7 cellular contexts compared by ENCODE assay signal in the genomic region with DNA sequence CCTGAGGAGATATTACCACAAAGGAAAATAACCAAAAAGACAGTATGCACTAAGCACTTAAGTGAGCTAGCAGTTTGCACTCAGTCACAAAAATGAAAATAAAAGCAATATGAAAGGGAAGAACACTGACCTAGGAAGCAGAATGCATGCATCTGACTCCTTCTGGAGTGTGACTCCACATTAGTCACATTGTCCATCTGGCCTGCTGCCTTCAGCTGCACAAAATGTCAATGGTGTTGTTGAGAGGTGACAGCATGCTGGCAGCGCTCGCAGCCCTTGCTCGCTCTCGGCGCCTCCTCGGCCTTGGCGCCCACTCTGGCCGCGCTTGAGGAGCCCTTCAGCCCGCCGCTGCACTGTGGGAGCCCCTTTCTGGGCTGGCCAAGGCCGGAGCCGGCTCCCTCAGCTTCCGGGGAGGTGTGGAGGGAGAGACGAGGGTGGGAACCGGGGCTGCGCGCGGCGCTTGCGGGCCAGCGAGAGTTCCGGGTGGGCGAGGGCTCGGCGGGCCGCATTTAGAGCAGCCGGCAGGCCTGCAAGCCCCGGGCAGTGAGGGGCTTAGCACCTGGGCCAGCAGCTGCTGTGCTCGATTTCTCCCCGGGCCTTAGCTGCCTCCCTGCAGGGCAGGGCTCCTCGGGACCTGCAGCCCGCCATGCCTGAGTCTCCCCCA.
DNase-seq lines count a peak whose midpoint lies in the region; ATAC-seq and TF ChIP-seq lines count a peak whose summit lies in the region.
"Not testable (repeated sequence)": the region's sequence is repeated elsewhere in the genome, so short reads cannot be mapped to it uniquely, and the experiment has no call there.

No MANE protein-coding gene starts in this region.

- not testable (repeated sequence) for H3K79me2 ChIP-seq in SK-N-SH (ENCODE audit: insufficient read depth)

- H3K4me1 ChIP-seq in RWPE2 (ENCODE audit: insufficient read depth, poor library complexity, severe bottlenecking); SK-N-SH (ENCODE audit: control insufficient read depth in 1 of 2, insufficient read depth in 2 of 2, low read depth in 1 of 2, low read length in 1 of 2); prostate gland (replicated peaks): not testable (repeated sequence)

- intact Hi-C loops in Right ventricle myocardium inferior (cut with DNase I); left cardiac atrium (cut with DNase I); prostate gland (cut with DNase I): not testable (repeated sequence)

- WGBS in SK-N-SH (ENCODE audit: low lambda C conversion rate) = 2% methylated on average over 26 of the region's 33 CpGs
- 50% methylated on average over 26 of the region's 33 CpGs for WGBS in prostate gland

- CTCF ChIA-PET in SK-N-SH (lab: Yijun Ruan, JAX) = interaction anchor here (1.7 kb wide), 1 partner anchor 24 kb away, joined by 11 read pairs; no protein-coding TSS in a partner anchor

- not testable (repeated sequence) for H3K4me3 ChIP-seq in MG63
- peak overlapping the region; percentile 13 for H3K4me3 ChIP-seq in RWPE2 (ENCODE audit: severe bottlenecking)
- peak overlapping the region in 1 of 2 experiments; percentile 26; a peak in 1 of 4 replicates for H3K4me3 ChIP-seq in SK-N-SH (ENCODE audit: low read depth in 2 of 2, low read length in 1 of 2)
- peak overlapping the region; percentile 1 to 21 for H3K4me3 ChIP-seq in prostate gland

- H3K27me3 ChIP-seq in MG63; RWPE2 (ENCODE audit: insufficient read depth, poor library complexity, severe bottlenecking); SK-N-SH (ENCODE audit: insufficient read depth); prostate gland (replicated peaks; ENCODE audit: insufficient read depth): not testable (repeated sequence)

- H3K9me3 ChIP-seq in MG63; RWPE2 (ENCODE audit: severe bottlenecking); SK-N-SH; prostate gland: not testable (repeated sequence)

- DNase-seq in DMS53 treated with DMSO at 0.1 percent for 48 hours (lab: John Stamatoyannopoulos, UW; ENCODE audit: unreplicated experiment) = peak; percentile 50
- DNase-seq in MG63 = peak; percentile 25
- DNase-seq in RWPE2 (ENCODE audit: low spot score); Right ventricle myocardium inferior (ENCODE audit: missing footprints); left cardiac atrium; prostate gland (ENCODE audit: low spot score): not testable (repeated sequence)
- peak; percentile 34 for DNase-seq in SK-N-SH

- TF ChIP-seq EP300 in SK-N-SH (IDR thresholded peaks at IDR 0.05; ENCODE audit: borderline replicate concordance in 1 of 2, low read depth in 1 of 2, low read length in 1 of 2) = not testable (repeated sequence)

- POLR2A ChIA-PET in SK-N-SH (lab: Yijun Ruan, JAX) = not testable (repeated sequence)

- H4K20me1 ChIP-seq in SK-N-SH (ENCODE audit: insufficient read depth) = not testable (repeated sequence)

- not testable (repeated sequence) for TF ChIP-seq POLR2A in prostate gland (IDR thresholded peaks at IDR 0.05)

- not testable (repeated sequence) for H3K36me3 ChIP-seq in MG63; RWPE2 (ENCODE audit: low read depth); SK-N-SH (replicated peaks in 1 of 2; ENCODE audit: control insufficient read depth in 1 of 2, insufficient read depth in 2 of 2, low read length in 1 of 2); prostate gland

- H2AFZ ChIP-seq in SK-N-SH (ENCODE audit: low read depth) = not testable (repeated sequence)

- H3K9ac ChIP-seq in SK-N-SH = not testable (repeated sequence)

- peak; percentile 60; the same call in 2 of the 3 replicates for ATAC-seq in RWPE2 (ENCODE audit: low read depth)
- ATAC-seq in Right ventricle myocardium inferior = peak; percentile 75
- ATAC-seq in left cardiac atrium = peak; percentile 60 to 71

- H3K27ac ChIP-seq in RWPE2 (ENCODE audit: poor library complexity, severe bottlenecking) = peak overlapping the region; percentile 4
- H3K27ac ChIP-seq in SK-N-SH (ENCODE audit: low read depth in 2 of 2, low read length in 1 of 2); prostate gland: not testable (repeated sequence)

- H3K4me2 ChIP-seq in SK-N-SH = not testable (repeated sequence)

- H3K9me2 ChIP-seq in SK-N-SH = not testable (repeated sequence)

- TF ChIP-seq CTCF in RWPE2 (IDR thresholded peaks at IDR 0.05; ENCODE audit: poor library complexity, severe bottlenecking); SK-N-SH (IDR thresholded peaks at IDR 0.05); prostate gland (IDR thresholded peaks at IDR 0.05): not testable (repeated sequence)

- not testable (repeated sequence) for H3F3A ChIP-seq in SK-N-SH (replicated peaks; ENCODE audit: insufficient read depth)

- TF ChIP-seq RAD21 in SK-N-SH (IDR thresholded peaks at IDR 0.05; ENCODE audit: low read length) = not testable (repeated sequence)
